Comparison of ENCODE assay signal across 1 cellular context in the genomic region with DNA sequence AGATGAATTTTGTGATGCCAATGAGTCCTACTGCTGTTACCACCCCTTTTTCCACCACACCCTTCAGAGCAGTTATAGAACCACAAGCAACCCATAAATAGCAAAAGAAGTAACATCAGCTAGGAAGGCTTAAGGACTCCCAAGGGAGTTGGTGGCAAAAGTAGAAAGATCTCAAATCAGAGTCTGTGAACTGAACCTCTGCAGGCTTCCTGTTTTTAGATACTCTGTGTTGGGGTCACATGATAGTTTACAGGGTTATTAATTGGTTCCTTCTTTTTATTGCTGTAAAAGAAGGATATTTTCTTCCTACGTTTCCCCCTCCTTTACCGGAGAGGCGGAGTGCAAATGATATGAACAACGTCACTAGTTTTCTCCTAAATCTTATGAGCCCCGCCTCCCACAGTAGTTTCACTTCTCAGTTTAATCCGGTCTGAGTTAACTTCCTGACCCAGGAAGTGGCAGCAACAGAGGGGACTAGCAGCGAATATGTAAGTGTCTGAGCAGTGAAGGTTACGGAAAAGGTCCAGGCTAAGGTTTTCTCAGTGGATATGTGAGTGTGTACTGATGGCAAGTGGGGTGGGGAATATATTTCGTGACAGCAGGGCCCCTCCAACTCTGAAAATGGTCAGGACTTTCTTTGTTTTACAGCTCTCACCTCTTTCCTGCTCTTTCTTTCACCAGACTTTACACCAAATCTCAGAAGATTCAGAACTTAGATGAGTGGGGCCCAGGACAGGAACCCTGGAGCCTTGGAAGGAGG.
TF ChIP-seq lines count a peak whose summit lies in the region.

A gene with protein sequence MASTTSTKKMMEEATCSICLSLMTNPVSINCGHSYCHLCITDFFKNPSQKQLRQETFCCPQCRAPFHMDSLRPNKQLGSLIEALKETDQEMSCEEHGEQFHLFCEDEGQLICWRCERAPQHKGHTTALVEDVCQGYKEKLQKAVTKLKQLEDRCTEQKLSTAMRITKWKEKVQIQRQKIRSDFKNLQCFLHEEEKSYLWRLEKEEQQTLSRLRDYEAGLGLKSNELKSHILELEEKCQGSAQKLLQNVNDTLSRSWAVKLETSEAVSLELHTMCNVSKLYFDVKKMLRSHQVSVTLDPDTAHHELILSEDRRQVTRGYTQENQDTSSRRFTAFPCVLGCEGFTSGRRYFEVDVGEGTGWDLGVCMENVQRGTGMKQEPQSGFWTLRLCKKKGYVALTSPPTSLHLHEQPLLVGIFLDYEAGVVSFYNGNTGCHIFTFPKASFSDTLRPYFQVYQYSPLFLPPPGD (plus strand): TSS at position 435 of the 760 bp plus-strand sequence. CDS start 3,721 bp downstream, outside the sequence.

TF ChIP-seq in K562, 482 proteins besides CTCF, POLR2A, EP300 and RAD21 (continued from another document and continues in another):
- TF ChIP-seq, protein P1, sequence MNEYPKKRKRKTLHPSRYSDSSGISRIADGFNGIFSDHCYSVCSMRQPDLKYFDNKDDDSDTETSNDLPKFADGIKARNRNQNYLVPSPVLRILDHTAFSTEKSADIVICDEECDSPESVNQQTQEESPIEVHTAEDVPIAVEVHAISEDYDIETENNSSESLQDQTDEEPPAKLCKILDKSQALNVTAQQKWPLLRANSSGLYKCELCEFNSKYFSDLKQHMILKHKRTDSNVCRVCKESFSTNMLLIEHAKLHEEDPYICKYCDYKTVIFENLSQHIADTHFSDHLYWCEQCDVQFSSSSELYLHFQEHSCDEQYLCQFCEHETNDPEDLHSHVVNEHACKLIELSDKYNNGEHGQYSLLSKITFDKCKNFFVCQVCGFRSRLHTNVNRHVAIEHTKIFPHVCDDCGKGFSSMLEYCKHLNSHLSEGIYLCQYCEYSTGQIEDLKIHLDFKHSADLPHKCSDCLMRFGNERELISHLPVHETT (CRISPR knock-in tag; conservative IDR thresholded peaks at IDR 0.05 in 1 of 2, IDR thresholded peaks at IDR 0.05 in 1 of 2), result 0 out of 4 replicates have a peak, but pooled peaks of 1 of the 2 experiments have one; percentile 49
- no peak for TF ChIP-seq NFIC (IDR thresholded peaks at IDR 0.05)
- TF ChIP-seq, protein P2, sequence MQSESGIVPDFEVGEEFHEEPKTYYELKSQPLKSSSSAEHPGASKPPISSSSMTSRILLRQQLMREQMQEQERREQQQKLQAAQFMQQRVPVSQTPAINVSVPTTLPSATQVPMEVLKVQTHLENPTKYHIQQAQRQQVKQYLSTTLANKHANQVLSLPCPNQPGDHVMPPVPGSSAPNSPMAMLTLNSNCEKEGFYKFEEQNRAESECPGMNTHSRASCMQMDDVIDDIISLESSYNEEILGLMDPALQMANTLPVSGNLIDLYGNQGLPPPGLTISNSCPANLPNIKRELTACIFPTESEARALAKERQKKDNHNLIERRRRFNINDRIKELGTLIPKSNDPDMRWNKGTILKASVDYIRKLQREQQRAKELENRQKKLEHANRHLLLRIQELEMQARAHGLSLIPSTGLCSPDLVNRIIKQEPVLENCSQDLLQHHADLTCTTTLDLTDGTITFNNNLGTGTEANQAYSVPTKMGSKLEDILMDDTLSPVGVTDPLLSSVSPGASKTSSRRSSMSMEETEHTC (IDR thresholded peaks at IDR 0.05), result no peak
- no peak for TF ChIP-seq ZNF324 (CRISPR knock-in tag; IDR thresholded peaks at IDR 0.05)
- no peak for TF ChIP-seq NFE2 (IDR thresholded peaks at IDR 0.05; ENCODE audit: low read depth)
- TF ChIP-seq ZNF134 (CRISPR knock-in tag; conservative IDR thresholded peaks at IDR 0.05), result no peak
- TF ChIP-seq PRMT5 (CRISPR knock-in tag; IDR thresholded peaks at IDR 0.05), result no peak
- TF ChIP-seq ZNF23 (CRISPR knock-in tag; IDR thresholded peaks at IDR 0.05), result no peak
- TF ChIP-seq PHF8 (IDR thresholded peaks at IDR 0.05; ENCODE audit: borderline replicate concordance, low read length), result peak; percentile 85
- no peak for TF ChIP-seq MYNN (IDR thresholded peaks at IDR 0.05)
- TF ChIP-seq MYNN (CRISPR knock-in tag; IDR thresholded peaks at IDR 0.05), result no peak
- peak in 1 of 2 experiments; percentile 53; a peak in 2 of 4 replicates for TF ChIP-seq HDAC1 (IDR thresholded peaks at IDR 0.05)
- no peak for TF ChIP-seq SIRT6 (IDR thresholded peaks at IDR 0.05; ENCODE audit: low read depth, low read length)
- TF ChIP-seq CBX1 (IDR thresholded peaks at IDR 0.05; ENCODE audit: low read depth), result no peak
- peak; percentile 18; the same call in 1 of the 2 replicates for TF ChIP-seq NCOR1 (IDR thresholded peaks at IDR 0.05)
- no peak for TF ChIP-seq GTF2E2 (tag; IDR thresholded peaks at IDR 0.05)
- 0 out of 2 replicates have a peak, but pooled peaks have one; percentile 3 for TF ChIP-seq MTA2 (IDR thresholded peaks at IDR 0.05; ENCODE audit: low read depth)
- TF ChIP-seq ZKSCAN3 (CRISPR knock-in tag; IDR thresholded peaks at IDR 0.05), result no peak
- TF ChIP-seq ZNF780A (CRISPR knock-in tag; IDR thresholded peaks at IDR 0.05), result no peak
- TF ChIP-seq HNRNPLL (IDR thresholded peaks at IDR 0.05; ENCODE audit: low read depth, low read length, poor library complexity, severe bottlenecking), result no peak
- TF ChIP-seq NR4A1 (CRISPR knock-in tag; IDR thresholded peaks at IDR 0.05), result no peak
- no peak for TF ChIP-seq NR4A1 (tag; IDR thresholded peaks at IDR 0.05)
- no peak for TF ChIP-seq XRCC4 (IDR thresholded peaks at IDR 0.05; ENCODE audit: extremely low read depth, insufficient read depth, insufficient read length)
- no peak for TF ChIP-seq ZNF77 (CRISPR knock-in tag; IDR thresholded peaks at IDR 0.05)
- TF ChIP-seq, protein P3, sequence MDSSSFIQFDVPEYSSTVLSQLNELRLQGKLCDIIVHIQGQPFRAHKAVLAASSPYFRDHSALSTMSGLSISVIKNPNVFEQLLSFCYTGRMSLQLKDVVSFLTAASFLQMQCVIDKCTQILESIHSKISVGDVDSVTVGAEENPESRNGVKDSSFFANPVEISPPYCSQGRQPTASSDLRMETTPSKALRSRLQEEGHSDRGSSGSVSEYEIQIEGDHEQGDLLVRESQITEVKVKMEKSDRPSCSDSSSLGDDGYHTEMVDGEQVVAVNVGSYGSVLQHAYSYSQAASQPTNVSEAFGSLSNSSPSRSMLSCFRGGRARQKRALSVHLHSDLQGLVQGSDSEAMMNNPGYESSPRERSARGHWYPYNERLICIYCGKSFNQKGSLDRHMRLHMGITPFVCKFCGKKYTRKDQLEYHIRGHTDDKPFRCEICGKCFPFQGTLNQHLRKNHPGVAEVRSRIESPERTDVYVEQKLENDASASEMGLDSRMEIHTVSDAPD (CRISPR knock-in tag; IDR thresholded peaks at IDR 0.05), result no peak
- TF ChIP-seq MAZ (CRISPR knock-in tag; conservative IDR thresholded peaks at IDR 0.05 in 1 of 2, IDR thresholded peaks at IDR 0.05 in 1 of 2), result peak; percentile 15 to 59; a peak in 2 of 4 replicates
- no peak for TF ChIP-seq ETS2 (tag; IDR thresholded peaks at IDR 0.05; ENCODE audit: borderline replicate concordance, poor library complexity, severe bottlenecking)
- TF ChIP-seq FOSL1 (tag; conservative IDR thresholded peaks at IDR 0.05), result peak; percentile 22; the same call in 1 of the 2 replicates
- no peak for TF ChIP-seq ARHGAP35 (IDR thresholded peaks at IDR 0.05; ENCODE audit: partially characterized antibody)
- no peak for TF ChIP-seq NR3C1 (CRISPR knock-in tag; IDR thresholded peaks at IDR 0.05)
- no peak for TF ChIP-seq TSC22D4 (tag; IDR thresholded peaks at IDR 0.05)
- peak; percentile 40 for TF ChIP-seq L3MBTL2 (IDR thresholded peaks at IDR 0.05)
- TF ChIP-seq ETV1 (tag; conservative IDR thresholded peaks at IDR 0.05; ENCODE audit: low read depth), result peak; percentile 96
- no peak; a peak in 1 of 4 replicates for TF ChIP-seq SRF (CRISPR knock-in tag; IDR thresholded peaks at IDR 0.05)
- TF ChIP-seq, protein P4, sequence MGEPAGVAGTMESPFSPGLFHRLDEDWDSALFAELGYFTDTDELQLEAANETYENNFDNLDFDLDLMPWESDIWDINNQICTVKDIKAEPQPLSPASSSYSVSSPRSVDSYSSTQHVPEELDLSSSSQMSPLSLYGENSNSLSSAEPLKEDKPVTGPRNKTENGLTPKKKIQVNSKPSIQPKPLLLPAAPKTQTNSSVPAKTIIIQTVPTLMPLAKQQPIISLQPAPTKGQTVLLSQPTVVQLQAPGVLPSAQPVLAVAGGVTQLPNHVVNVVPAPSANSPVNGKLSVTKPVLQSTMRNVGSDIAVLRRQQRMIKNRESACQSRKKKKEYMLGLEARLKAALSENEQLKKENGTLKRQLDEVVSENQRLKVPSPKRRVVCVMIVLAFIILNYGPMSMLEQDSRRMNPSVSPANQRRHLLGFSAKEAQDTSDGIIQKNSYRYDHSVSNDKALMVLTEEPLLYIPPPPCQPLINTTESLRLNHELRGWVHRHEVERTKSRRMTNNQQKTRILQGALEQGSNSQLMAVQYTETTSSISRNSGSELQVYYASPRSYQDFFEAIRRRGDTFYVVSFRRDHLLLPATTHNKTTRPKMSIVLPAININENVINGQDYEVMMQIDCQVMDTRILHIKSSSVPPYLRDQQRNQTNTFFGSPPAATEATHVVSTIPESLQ (CRISPR knock-in tag; IDR thresholded peaks at IDR 0.05), result no peak
- TF ChIP-seq, protein P5, sequence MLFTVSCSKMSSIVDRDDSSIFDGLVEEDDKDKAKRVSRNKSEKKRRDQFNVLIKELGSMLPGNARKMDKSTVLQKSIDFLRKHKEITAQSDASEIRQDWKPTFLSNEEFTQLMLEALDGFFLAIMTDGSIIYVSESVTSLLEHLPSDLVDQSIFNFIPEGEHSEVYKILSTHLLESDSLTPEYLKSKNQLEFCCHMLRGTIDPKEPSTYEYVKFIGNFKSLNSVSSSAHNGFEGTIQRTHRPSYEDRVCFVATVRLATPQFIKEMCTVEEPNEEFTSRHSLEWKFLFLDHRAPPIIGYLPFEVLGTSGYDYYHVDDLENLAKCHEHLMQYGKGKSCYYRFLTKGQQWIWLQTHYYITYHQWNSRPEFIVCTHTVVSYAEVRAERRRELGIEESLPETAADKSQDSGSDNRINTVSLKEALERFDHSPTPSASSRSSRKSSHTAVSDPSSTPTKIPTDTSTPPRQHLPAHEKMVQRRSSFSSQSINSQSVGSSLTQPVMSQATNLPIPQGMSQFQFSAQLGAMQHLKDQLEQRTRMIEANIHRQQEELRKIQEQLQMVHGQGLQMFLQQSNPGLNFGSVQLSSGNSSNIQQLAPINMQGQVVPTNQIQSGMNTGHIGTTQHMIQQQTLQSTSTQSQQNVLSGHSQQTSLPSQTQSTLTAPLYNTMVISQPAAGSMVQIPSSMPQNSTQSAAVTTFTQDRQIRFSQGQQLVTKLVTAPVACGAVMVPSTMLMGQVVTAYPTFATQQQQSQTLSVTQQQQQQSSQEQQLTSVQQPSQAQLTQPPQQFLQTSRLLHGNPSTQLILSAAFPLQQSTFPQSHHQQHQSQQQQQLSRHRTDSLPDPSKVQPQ (CRISPR knock-in tag; IDR thresholded peaks at IDR 0.05; ENCODE audit: borderline replicate concordance), result no peak
- no peak for TF ChIP-seq HNRNPH1 (optimal IDR thresholded peaks at IDR 0.05; ENCODE audit: low read depth, low read length)
- TF ChIP-seq CHD1 (IDR thresholded peaks at IDR 0.05; ENCODE audit: low read length), result peak; percentile 51
- TF ChIP-seq NR2F6 (CRISPR knock-in tag; IDR thresholded peaks at IDR 0.05), result 0 out of 2 replicates have a peak, but pooled peaks have one; percentile 5
- TF ChIP-seq, protein P6, sequence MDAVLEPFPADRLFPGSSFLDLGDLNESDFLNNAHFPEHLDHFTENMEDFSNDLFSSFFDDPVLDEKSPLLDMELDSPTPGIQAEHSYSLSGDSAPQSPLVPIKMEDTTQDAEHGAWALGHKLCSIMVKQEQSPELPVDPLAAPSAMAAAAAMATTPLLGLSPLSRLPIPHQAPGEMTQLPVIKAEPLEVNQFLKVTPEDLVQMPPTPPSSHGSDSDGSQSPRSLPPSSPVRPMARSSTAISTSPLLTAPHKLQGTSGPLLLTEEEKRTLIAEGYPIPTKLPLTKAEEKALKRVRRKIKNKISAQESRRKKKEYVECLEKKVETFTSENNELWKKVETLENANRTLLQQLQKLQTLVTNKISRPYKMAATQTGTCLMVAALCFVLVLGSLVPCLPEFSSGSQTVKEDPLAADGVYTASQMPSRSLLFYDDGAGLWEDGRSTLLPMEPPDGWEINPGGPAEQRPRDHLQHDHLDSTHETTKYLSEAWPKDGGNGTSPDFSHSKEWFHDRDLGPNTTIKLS (IDR thresholded peaks at IDR 0.05; ENCODE audit: borderline replicate concordance, low read depth), result no peak
- TF ChIP-seq ZNF263 (CRISPR knock-in tag; IDR thresholded peaks at IDR 0.05; ENCODE audit: borderline replicate concordance), result no peak
- TF ChIP-seq ZNF584 (CRISPR knock-in tag; IDR thresholded peaks at IDR 0.05; ENCODE audit: low read depth), result 0 out of 2 replicates have a peak, but pooled peaks have one; percentile 44
- TF ChIP-seq, protein P7, sequence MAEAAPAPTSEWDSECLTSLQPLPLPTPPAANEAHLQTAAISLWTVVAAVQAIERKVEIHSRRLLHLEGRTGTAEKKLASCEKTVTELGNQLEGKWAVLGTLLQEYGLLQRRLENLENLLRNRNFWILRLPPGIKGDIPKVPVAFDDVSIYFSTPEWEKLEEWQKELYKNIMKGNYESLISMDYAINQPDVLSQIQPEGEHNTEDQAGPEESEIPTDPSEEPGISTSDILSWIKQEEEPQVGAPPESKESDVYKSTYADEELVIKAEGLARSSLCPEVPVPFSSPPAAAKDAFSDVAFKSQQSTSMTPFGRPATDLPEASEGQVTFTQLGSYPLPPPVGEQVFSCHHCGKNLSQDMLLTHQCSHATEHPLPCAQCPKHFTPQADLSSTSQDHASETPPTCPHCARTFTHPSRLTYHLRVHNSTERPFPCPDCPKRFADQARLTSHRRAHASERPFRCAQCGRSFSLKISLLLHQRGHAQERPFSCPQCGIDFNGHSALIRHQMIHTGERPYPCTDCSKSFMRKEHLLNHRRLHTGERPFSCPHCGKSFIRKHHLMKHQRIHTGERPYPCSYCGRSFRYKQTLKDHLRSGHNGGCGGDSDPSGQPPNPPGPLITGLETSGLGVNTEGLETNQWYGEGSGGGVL (CRISPR knock-in tag; IDR thresholded peaks at IDR 0.05), result no peak
- TF ChIP-seq ZNF583 (CRISPR knock-in tag; IDR thresholded peaks at IDR 0.05), result no peak
- TF ChIP-seq KLF13 (tag; IDR thresholded peaks at IDR 0.05; ENCODE audit: borderline replicate concordance, low read depth), result no peak
- TF ChIP-seq TAF15 (IDR thresholded peaks at IDR 0.05; ENCODE audit: low read depth, low read length), result no peak
- TF ChIP-seq RBM14 (IDR thresholded peaks at IDR 0.05; ENCODE audit: borderline replicate concordance, insufficient read depth, low read depth, low read length), result no peak
- no peak for TF ChIP-seq ZZZ3 (IDR thresholded peaks at IDR 0.05)
- no peak for TF ChIP-seq ZNF785 (CRISPR knock-in tag; IDR thresholded peaks at IDR 0.05)
- TF ChIP-seq, protein P8, sequence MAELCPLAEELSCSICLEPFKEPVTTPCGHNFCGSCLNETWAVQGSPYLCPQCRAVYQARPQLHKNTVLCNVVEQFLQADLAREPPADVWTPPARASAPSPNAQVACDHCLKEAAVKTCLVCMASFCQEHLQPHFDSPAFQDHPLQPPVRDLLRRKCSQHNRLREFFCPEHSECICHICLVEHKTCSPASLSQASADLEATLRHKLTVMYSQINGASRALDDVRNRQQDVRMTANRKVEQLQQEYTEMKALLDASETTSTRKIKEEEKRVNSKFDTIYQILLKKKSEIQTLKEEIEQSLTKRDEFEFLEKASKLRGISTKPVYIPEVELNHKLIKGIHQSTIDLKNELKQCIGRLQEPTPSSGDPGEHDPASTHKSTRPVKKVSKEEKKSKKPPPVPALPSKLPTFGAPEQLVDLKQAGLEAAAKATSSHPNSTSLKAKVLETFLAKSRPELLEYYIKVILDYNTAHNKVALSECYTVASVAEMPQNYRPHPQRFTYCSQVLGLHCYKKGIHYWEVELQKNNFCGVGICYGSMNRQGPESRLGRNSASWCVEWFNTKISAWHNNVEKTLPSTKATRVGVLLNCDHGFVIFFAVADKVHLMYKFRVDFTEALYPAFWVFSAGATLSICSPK (IDR thresholded peaks at IDR 0.05; ENCODE audit: borderline replicate concordance), result no peak
- no peak for TF ChIP-seq ZNF197 (CRISPR knock-in tag; IDR thresholded peaks at IDR 0.05; ENCODE audit: low read depth)
- no peak for TF ChIP-seq SMAD3 (CRISPR knock-in tag; conservative IDR thresholded peaks at IDR 0.05)
- TF ChIP-seq SMARCA5 (IDR thresholded peaks at IDR 0.05), result no peak
- no peak for TF ChIP-seq TRIM24 (IDR thresholded peaks at IDR 0.05)
